In the genomic region with DNA sequence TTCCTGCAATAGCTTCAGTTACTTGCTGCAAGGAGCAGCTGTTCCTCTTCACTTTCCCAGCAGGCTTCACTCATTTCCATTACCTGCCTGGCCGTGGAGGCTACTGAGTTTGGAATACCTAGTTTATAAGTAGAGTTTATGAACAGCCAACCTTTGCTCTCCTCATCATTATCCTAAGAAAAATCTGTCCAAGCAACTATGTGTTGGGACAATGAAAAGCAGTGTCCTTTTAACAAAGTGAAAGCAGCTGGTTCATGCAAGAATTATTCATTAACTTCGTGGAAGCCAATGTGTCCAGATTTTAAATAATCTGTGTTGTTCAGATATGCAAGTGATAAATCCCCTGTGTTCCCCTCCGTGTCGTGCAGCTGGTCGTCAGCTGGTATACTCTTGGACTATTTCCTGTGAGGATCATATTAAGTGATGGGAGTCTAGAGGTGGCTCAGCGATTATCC, we compare ENCODE assay signal across 13 cellular contexts. TPM values are rescaled to one million over a fixed set of nuclear protein-coding genes. Genes with fewer than 3 reads are reported as not detected.
DNase-seq lines count a peak whose midpoint lies in the region; ATAC-seq, FAIRE-seq and TF ChIP-seq lines count a peak whose summit lies in the region.
"Had no signal": no experiment of that assay in that cellular context is flagged by ENCODE, and none has a peak within 500 bp of the region (broad histone marks: within the 10 kb centered on the region; RNA-seq: fewer than 3 reads in every experiment).

No MANE protein-coding gene starts in this region.

- peak; percentile 80 for FAIRE-seq in GM19239 (lab: Jason Lieb, UNC)

- ATAC-seq in left lobe of liver, result peak; percentile 80
- ATAC-seq in GM19351 (IDR thresholded peaks at IDR 0.05; ENCODE audit: unreplicated experiment), result no peak

- no peaks in the 10 kb centered on the region for H3K9me3 ChIP-seq in SK-N-MC (ENCODE audit: low read depth, low read length)
- no peaks in the 10 kb centered on the region for H3K9me3 ChIP-seq in smooth muscle cell (replicated peaks; ENCODE audit: low read depth)
- H3K9me3 ChIP-seq: Caco-2, right atrium auricular region, stomach had no signal

- no peaks in the 10 kb centered on the region for H3F3A ChIP-seq in smooth muscle cell (ENCODE audit: low read depth)

- DNase-seq in GM19239 (ENCODE audit: insufficient read length, low spot score) (no peak), SK-N-MC (ENCODE audit: low read depth, low spot score) (no peak), left lobe of liver (ENCODE audit: low spot score) (no peak), smooth muscle cell (lab: John Stamatoyannopoulos, UW; ENCODE audit: unreplicated experiment) (no peak), NCI-H774 (lab: John Stamatoyannopoulos, UW) (no peak), Ammon's horn (ENCODE audit: low spot score) (no peak)
- DNase-seq: activated CD4-positive, CD25-positive, alpha-beta regulatory T cell treated with anti-CD3 and anti-CD28 coated beads, Interleukin-2, amount 50 U/mL, for 72 hours; Caco-2; naive B cell; NCI-H2171; stomach had no signal

- TF ChIP-seq CTCF in smooth muscle cell (IDR thresholded peaks at IDR 0.05; ENCODE audit: borderline replicate concordance, insufficient read depth, poor library complexity, severe bottlenecking), result no peak

- H3K27me3 ChIP-seq in smooth muscle cell (ENCODE audit: low read depth), result no peaks in the 10 kb centered on the region
- H3K27me3 ChIP-seq: right atrium auricular region, stomach had no signal

- WGBS in smooth muscle cell (ENCODE audit: low lambda C conversion rate), result 61% methylated on average over 6 of the region's 6 CpGs

- H4K20me1 ChIP-seq in smooth muscle cell (ENCODE audit: low read depth), result no peaks in the 10 kb centered on the region

- H3K27ac ChIP-seq in SK-N-MC (0 out of 2 replicates have a peak overlapping the region, but pooled peaks have one; percentile 0), smooth muscle cell (ENCODE audit: low read depth) (no peak overlapping the region)
- H3K27ac ChIP-seq: right atrium auricular region, stomach had no signal

- no peak overlapping the region for H3K4me2 ChIP-seq in smooth muscle cell

- H3K4me3 ChIP-seq in SK-N-MC, result no peak overlapping the region
- H3K4me3 ChIP-seq in smooth muscle cell, result no peak overlapping the region

- H3K36me3 ChIP-seq in SK-N-MC (ENCODE audit: insufficient read depth, low read length), result no peaks in the 10 kb centered on the region
- no peaks in the 10 kb centered on the region for H3K36me3 ChIP-seq in smooth muscle cell (ENCODE audit: low read depth)
- H3K36me3 ChIP-seq: right atrium auricular region, stomach had no signal

- H3K9ac ChIP-seq in SK-N-MC (ENCODE audit: insufficient read length) (no peak overlapping the region), smooth muscle cell (ENCODE audit: low read depth) (no peak overlapping the region)

- peak overlapping the region; percentile 18 for H2AFZ ChIP-seq in smooth muscle cell (ENCODE audit: low read depth)

- H3K79me2 ChIP-seq in smooth muscle cell (ENCODE audit: low read depth), result no peaks in the 10 kb centered on the region

- H3K4me1 ChIP-seq in smooth muscle cell (ENCODE audit: low read depth), result no peaks in the 10 kb centered on the region
- H3K4me1 ChIP-seq: right atrium auricular region had no signal

RNA-seq across cellular contexts. Expression of gene SSR3, which starts 39.3 kb away (rescaled TPM):
- 116 TPM for total RNA-seq in left lobe of liver
- total RNA-seq in smooth muscle cell, result 325 and 386 TPM in 2 replicates
- polyA plus RNA-seq in smooth muscle cell, result 337 and 370 TPM in 2 replicates
